ENCODE assay signal across 1 cellular context in genomic region chr11:8865304-8865703, GRCh38.
TF ChIP-seq lines count a peak whose summit lies in the region.

No MANE protein-coding gene starts in this region.

TF ChIP-seq in SK-N-SH, 30 proteins besides CTCF, POLR2A, EP300 and RAD21 (continued from another document):
- TF ChIP-seq ZBTB33 (IDR thresholded peaks at IDR 0.05; ENCODE audit: borderline replicate concordance, low read depth) (no peak), SMC3 (IDR thresholded peaks at IDR 0.05; ENCODE audit: low read depth, low read length) (no peak), RFX5 (IDR thresholded peaks at IDR 0.05; ENCODE audit: low read length) (no peak), JUND (IDR thresholded peaks at IDR 0.05) (no peak), USF1 (IDR thresholded peaks at IDR 0.05; ENCODE audit: borderline replicate concordance, low read depth) (no peak), GABPA (IDR thresholded peaks at IDR 0.05; ENCODE audit: low read depth) (no peak), MEF2A (IDR thresholded peaks at IDR 0.05; ENCODE audit: borderline replicate concordance, low read depth) (no peak), SIN3A (IDR thresholded peaks at IDR 0.05; ENCODE audit: borderline replicate concordance, low read depth, low read length) (no peak), GATA2 (CRISPR knock-in tag; IDR thresholded peaks at IDR 0.05) (no peak)
